ENCODE assay signal across 17 cellular contexts in the genomic region with DNA sequence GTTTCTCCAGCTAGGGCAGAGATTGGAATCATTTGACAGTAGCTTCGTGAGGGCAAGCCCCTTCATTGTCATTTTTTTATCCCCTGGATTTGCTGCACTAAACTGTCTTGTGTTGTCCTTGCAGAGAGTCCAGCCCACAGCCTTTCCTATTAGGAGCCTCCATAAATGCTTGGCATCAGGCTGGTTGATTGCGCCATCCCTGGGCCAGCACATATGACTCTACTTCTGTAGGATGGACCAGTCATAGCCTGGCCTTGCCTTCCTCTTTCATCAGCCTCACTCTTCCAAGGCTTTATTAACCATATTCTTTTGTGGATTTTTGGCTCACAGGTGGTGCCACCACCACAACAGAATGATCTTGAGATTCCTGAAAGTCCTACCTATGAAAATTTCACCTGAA. TPM values are rescaled to one million over a fixed set of nuclear protein-coding genes. Genes with fewer than 3 reads are reported as not detected.
DNase-seq lines count a peak whose midpoint lies in the region; ATAC-seq and TF ChIP-seq lines count a peak whose summit lies in the region.
"Had no signal": no experiment of that assay in that cellular context is flagged by ENCODE, and none has a peak within 500 bp of the region (broad histone marks: within the 10 kb centered on the region; RNA-seq: fewer than 3 reads in every experiment).

No MANE protein-coding gene starts in this region.

- peak; percentile 58 for DNase-seq in CD1c-positive myeloid dendritic cell (ENCODE audit: extremely low spot score)
- no peak for DNase-seq in activated naive CD8-positive, alpha-beta T cell treated with anti-CD3 and anti-CD28 coated beads for 36 hours
- no peak for DNase-seq in memory B cell (ENCODE audit: low spot score in 2 of 2)
- no peak for DNase-seq in thyroid gland
- DNase-seq in NCI-H446 (lab: John Stamatoyannopoulos, UW): no peak
- DNase-seq: activated CD4-positive, alpha-beta T cell treated with anti-CD3 and anti-CD28 coated beads for 1 hour; activated T-cell treated with anti-CD3 and anti-CD28 coated beads, Interleukin-2, amount 50 U/mL, for 4 hours; DMS79 treated with DMSO at 0.1 percent for 48 hours; mesendoderm; NCI-H1105; SW 1271; testis had no signal

- no peak for TF ChIP-seq CTCF in thyroid gland (IDR thresholded peaks at IDR 0.05)

- H3K4me3 Mint-ChIP-seq in IgD-negative memory B cell: peak overlapping the region in 1 of 4 donors; percentile 33
- no peak overlapping the region for H3K4me3 Mint-ChIP-seq in activated naive CD8-positive, alpha-beta T cell treated with anti-CD3 and anti-CD28 coated beads for 36 hours
- no peak overlapping the region for H3K4me3 Mint-ChIP-seq in memory B cell
- H3K4me3 Mint-ChIP-seq: activated T-cell treated with anti-CD3 and anti-CD28 coated beads, Interleukin-2, amount 50 U/mL, for 4 hours had no signal

- no peak overlapping the region for H3K4me3 ChIP-seq in thyroid gland (replicated peaks in 1 of 3)
- H3K4me3 ChIP-seq: testis had no signal

- H3K27ac Mint-ChIP-seq in IgD-negative memory B cell (peak overlapping the region in 2 of 3 donors; percentile 33 to 92), memory B cell (peak overlapping the region; percentile 80)
- peak overlapping the region; percentile 21 for H3K27ac Mint-ChIP-seq in activated naive CD8-positive, alpha-beta T cell treated with anti-CD3 and anti-CD28 coated beads for 36 hours

- H3K36me3 ChIP-seq in thyroid gland: no peaks in the 10 kb centered on the region

- H3K36me3 Mint-ChIP-seq in IgD-negative memory B cell: peaks cover 7% of the 10 kb centered on the region
- peaks cover 6% of the 10 kb centered on the region for H3K36me3 Mint-ChIP-seq in activated naive CD8-positive, alpha-beta T cell treated with anti-CD3 and anti-CD28 coated beads for 36 hours
- peaks cover 25% of the 10 kb centered on the region for H3K36me3 Mint-ChIP-seq in memory B cell

- H3K27me3 ChIP-seq in thyroid gland: no peaks in the 10 kb centered on the region
- H3K27me3 ChIP-seq: testis had no signal

- intact Hi-C loops in thyroid gland (cut with DNase I): no loop called here

- TF ChIP-seq POLR2A in thyroid gland (IDR thresholded peaks at IDR 0.05): no peak

- H3K4me1 Mint-ChIP-seq in IgD-negative memory B cell (peaks cover 0 to 5% (median 5%) of the 10 kb centered on the region in 3 donors), memory B cell (peaks cover 8% of the 10 kb centered on the region)
- H3K4me1 Mint-ChIP-seq in activated naive CD8-positive, alpha-beta T cell treated with anti-CD3 and anti-CD28 coated beads for 36 hours: peaks cover 6% of the 10 kb centered on the region

- no peak for ATAC-seq in memory B cell (ENCODE audit: low read depth)
- ATAC-seq in GM18870 (IDR thresholded peaks at IDR 0.05; ENCODE audit: unreplicated experiment): no peak
- no peak for ATAC-seq in HG02798 (IDR thresholded peaks at IDR 0.05; ENCODE audit: poor library complexity, unreplicated experiment)
- ATAC-seq: activated T-cell treated with anti-CD3 and anti-CD28 coated beads, Interleukin-2, amount 50 U/mL, for 4 hours had no signal

- H3K27me3 Mint-ChIP-seq in IgD-negative memory B cell: no peaks in the 10 kb centered on the region
- no peaks in the 10 kb centered on the region for H3K27me3 Mint-ChIP-seq in activated naive CD8-positive, alpha-beta T cell treated with anti-CD3 and anti-CD28 coated beads for 36 hours
- no peaks in the 10 kb centered on the region for H3K27me3 Mint-ChIP-seq in memory B cell

- no peaks in the 10 kb centered on the region for H3K9me3 Mint-ChIP-seq in IgD-negative memory B cell
- no peaks in the 10 kb centered on the region for H3K9me3 Mint-ChIP-seq in activated naive CD8-positive, alpha-beta T cell treated with anti-CD3 and anti-CD28 coated beads for 36 hours
- H3K9me3 Mint-ChIP-seq in memory B cell: no peaks in the 10 kb centered on the region
- H3K9me3 Mint-ChIP-seq: activated T-cell treated with anti-CD3 and anti-CD28 coated beads, Interleukin-2, amount 50 U/mL, for 4 hours had no signal

- WGBS in thyroid gland, 2 donors: 95 to 98% methylated on average over 2 of the region's 2 CpGs

- no peak overlapping the region for H3K27ac ChIP-seq in thyroid gland
- H3K27ac ChIP-seq: testis had no signal

- no peaks in the 10 kb centered on the region for H3K9me3 ChIP-seq in thyroid gland
- H3K9me3 ChIP-seq: testis had no signal

- no peaks in the 10 kb centered on the region for H3K4me1 ChIP-seq in thyroid gland
- H3K4me1 ChIP-seq: testis had no signal

RNA-seq across cellular contexts. Expression of gene LY9, which starts 31.4 kb away (rescaled TPM):
- 158 TPM for polyA plus RNA-seq in IgD-negative memory B cell
- total RNA-seq in activated naive CD8-positive, alpha-beta T cell treated with anti-CD3 and anti-CD28 coated beads for 36 hours: 10 to 100 TPM; 28.3 to 29.0 TPM
- total RNA-seq in thyroid gland: 1 to 10 TPM in 1 of 4 donors, under 1 TPM in 3; 0.33 to 2.1 (median 0.63) TPM
- total RNA-seq: HT-29, osteoblast had no signal

RNA-seq across cellular contexts. Expression of gene CD244, which starts 35.3 kb away (rescaled TPM):
- polyA plus RNA-seq in IgD-negative memory B cell: 1.6 TPM
- under 1 TPM; 0.28 to 0.37 TPM for total RNA-seq in activated naive CD8-positive, alpha-beta T cell treated with anti-CD3 and anti-CD28 coated beads for 36 hours
- total RNA-seq in thyroid gland: under 1 TPM in 1 of 4 donors, not detected in 3; 0.27 TPM
- total RNA-seq: HT-29, osteoblast had no signal

RNA-seq across cellular contexts. Expression of gene ITLN1, which starts 57.6 kb away (rescaled TPM):
- polyA plus RNA-seq in IgD-negative memory B cell: not detected
- total RNA-seq in activated naive CD8-positive, alpha-beta T cell treated with anti-CD3 and anti-CD28 coated beads for 36 hours: not detected
- total RNA-seq in thyroid gland: not detected
- total RNA-seq: activated T-cell treated with anti-CD3 and anti-CD28 coated beads, Interleukin-2, amount 50 U/mL, for 4 hours; HT-29; osteoblast had no signal

Comparison
In these comparisons a context has a peak if more than half of its experiments do, and no peak if none do; other contexts are left out.
1. H3K27ac Mint-ChIP-seq: peak in every context shown above with its lines; median percentile 80 in memory B cell; 62 in IgD-negative memory B cell; 21 in activated naive CD8-positive, alpha-beta T cell treated with anti-CD3 and anti-CD28 coated beads for 36 hours.
2. RNA of gene LY9, which starts 31.4 kb away (total RNA-seq): 28.3 to 29.0 TPM in activated naive CD8-positive, alpha-beta T cell treated with anti-CD3 and anti-CD28 coated beads for 36 hours; 0.33 to 2.1 TPM in thyroid gland; every median in the first group is over 4 times any median in the second.